8 cellular contexts compared by ENCODE assay signal in genomic region chr9:130461218-130461630, GRCh38.
DNase-seq lines count a peak whose midpoint lies in the region; ATAC-seq and TF ChIP-seq lines count a peak whose summit lies in the region.

No MANE protein-coding gene starts in this region.

- no peak overlapping the region for H3K4me2 ChIP-seq in KMS-11

- H3K4me3 ChIP-seq in KMS-11 (IDR thresholded peaks at IDR 0.05; ENCODE audit: insufficient read depth, low read depth, low read length) (no peak overlapping the region), astrocyte of the cerebellum (ENCODE audit: low read depth, low read length) (no peak overlapping the region)

- H3K27me3 ChIP-seq in KMS-11 (ENCODE audit: insufficient read depth, low read depth), result peaks cover 43% of the 10 kb centered on the region; the same call in 1 of the 2 replicates

- no peaks in the 10 kb centered on the region for H3K79me2 ChIP-seq in KMS-11 (ENCODE audit: insufficient read depth, low read depth)

- ATAC-seq in HG02970 (IDR thresholded peaks at IDR 0.05; ENCODE audit: low FRiP score, unreplicated experiment) (no peak), GM19035 (IDR thresholded peaks at IDR 0.05; ENCODE audit: unreplicated experiment) (no peak)

- no peaks in the 10 kb centered on the region for H3K4me1 ChIP-seq in KMS-11 (ENCODE audit: low read depth, poor library complexity, severe bottlenecking)

- H2AFZ ChIP-seq in KMS-11 (ENCODE audit: low read depth), result peak overlapping the region; percentile 19; the same call in 1 of the 2 replicates

- in situ Hi-C loops in astrocyte of the cerebellum (cut with HindIII; ENCODE audit: low sequenced_read_pairs), result no loop called here

- no peak overlapping the region for H3K9ac ChIP-seq in KMS-11

- H4K20me1 ChIP-seq in KMS-11 (ENCODE audit: insufficient read depth), result no peaks in the 10 kb centered on the region

- TF ChIP-seq CTCF in KMS-11 (conservative IDR thresholded peaks at IDR 0.05; ENCODE audit: low read depth, low read length) (peak; percentile 82), astrocyte of the cerebellum (IDR thresholded peaks at IDR 0.05; ENCODE audit: low read depth, low read length, missing control alignments) (peak; percentile 83)

- DNase-seq in DMS114 treated with DMSO at 0.1 percent for 48 hours (lab: John Stamatoyannopoulos, UW; ENCODE audit: unreplicated experiment) (peak; percentile 10), T1000 (lab: John Stamatoyannopoulos, UW) (peak; percentile 15), astrocyte of the cerebellum (ENCODE audit: low read depth) (no peak), inferior parietal cortex (ENCODE audit: extremely low spot score) (peak; percentile 66)
- DNase-seq in stimulated activated CD4-positive, alpha-beta T cell treated with anti-CD3 and anti-CD28 coated beads, Interleukin-2, amount 100 ng/mL, for 4 hours (ENCODE audit: low read depth), result peak; percentile 62

- no peak overlapping the region for H3K27ac ChIP-seq in KMS-11

- no peaks in the 10 kb centered on the region for H3K36me3 ChIP-seq in KMS-11 (ENCODE audit: insufficient read depth)
